8 cellular contexts compared by ENCODE assay signal in the genomic region with DNA sequence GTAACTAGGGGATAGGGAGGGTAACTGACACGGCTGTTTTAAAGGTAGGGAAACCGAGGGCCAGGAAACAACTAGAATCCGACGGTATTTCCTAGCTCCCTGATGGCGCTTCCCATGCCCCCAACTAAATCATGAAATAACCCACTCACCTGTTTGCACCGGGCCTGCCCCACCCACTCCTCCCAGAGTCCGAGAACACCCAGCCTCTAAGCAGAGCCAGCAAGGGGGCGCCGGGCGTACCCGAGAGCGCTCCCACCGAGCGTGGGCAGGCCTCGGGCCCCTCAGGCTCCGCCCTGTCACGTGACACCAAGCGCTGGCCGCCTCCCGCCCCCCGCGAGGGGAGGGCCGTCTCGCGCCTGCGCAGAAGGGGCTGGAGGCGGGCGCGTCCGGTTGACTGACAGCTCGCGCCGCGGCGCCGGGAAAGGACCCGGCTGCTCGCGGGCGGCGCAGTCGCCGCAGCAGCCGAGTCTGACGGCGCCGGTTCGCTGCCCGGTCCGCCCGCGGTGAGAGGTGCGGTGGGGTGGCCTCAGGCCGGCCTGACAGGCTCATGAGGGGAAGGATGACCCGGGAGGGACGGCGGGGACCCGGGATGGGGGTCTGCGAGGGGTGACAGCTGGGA. TPM values are rescaled to one million over a fixed set of nuclear protein-coding genes. Genes with fewer than 3 reads are reported as not detected.
DNase-seq lines count a peak whose midpoint lies in the region; ATAC-seq, FAIRE-seq and TF ChIP-seq lines count a peak whose summit lies in the region.

A gene with protein sequence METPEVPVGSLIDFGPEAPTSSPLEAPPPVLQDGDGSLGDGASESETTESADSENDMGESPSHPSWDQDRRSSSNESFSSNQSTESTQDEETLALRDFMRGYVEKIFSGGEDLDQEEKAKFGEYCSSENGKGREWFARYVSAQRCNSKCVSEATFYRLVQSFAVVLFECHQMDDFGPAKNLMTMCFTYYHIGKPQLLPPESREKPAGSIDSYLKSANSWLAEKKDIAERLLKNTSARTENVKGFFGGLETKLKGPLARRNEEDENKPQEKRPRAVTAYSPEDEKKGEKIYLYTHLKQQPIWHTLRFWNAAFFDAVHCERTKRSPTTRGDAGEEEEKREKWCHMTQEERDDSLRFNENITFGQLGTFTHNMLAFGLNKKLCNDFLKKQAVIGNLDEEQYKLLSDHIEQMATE (plus strand): TSS at position 447 of the 619 bp plus-strand sequence. CDS start 39,277 bp downstream, outside the sequence.

- H3K4me1 Mint-ChIP-seq in T-helper 1 cell treated with Interleukin-12 subunit alpha and Interleukin-12 subunit beta and Interleukin-4 antibody, amounts not matched to agents 30 μg/mL and 1 μg/mL, for 36 hours (ENCODE audit: low read depth), result peaks cover 33% of the 10 kb centered on the region

- DNase-seq in GM12892 (ENCODE audit: insufficient read length) (peak; percentile 93), NCI-H1436 treated with DMSO at 0.1 percent for 48 hours (lab: John Stamatoyannopoulos, UW) (peak; percentile 44), right atrium auricular region (ENCODE audit: low spot score) (peak; percentile 92), putamen (ENCODE audit: low spot score) (peak; percentile 96), urothelium cell line (ENCODE audit: low spot score) (peak; percentile 98)

- peak within 1 kb of the TSS; percentile 70 to 85 for H3K4me3 ChIP-seq in right atrium auricular region

- no peaks in the 10 kb centered on the region for H3K9me3 Mint-ChIP-seq in T-helper 1 cell treated with Interleukin-12 subunit alpha and Interleukin-12 subunit beta and Interleukin-4 antibody, amounts not matched to agents 30 μg/mL and 1 μg/mL, for 36 hours

- peaks cover 0 to 32% of the 10 kb centered on the region in 2 donors for H3K4me1 ChIP-seq in right atrium auricular region

- H3K27me3 ChIP-seq in right atrium auricular region, result no peaks in the 10 kb centered on the region

- peaks cover 6% of the 10 kb centered on the region for H3K36me3 ChIP-seq in right atrium auricular region

- FAIRE-seq in GM12892 (lab: Jason Lieb, UNC), result peak; percentile 97
- no peak for FAIRE-seq in urothelium cell line (lab: Jason Lieb, UNC)

- H3K36me3 Mint-ChIP-seq in T-helper 1 cell treated with Interleukin-12 subunit alpha and Interleukin-12 subunit beta and Interleukin-4 antibody, amounts not matched to agents 30 μg/mL and 1 μg/mL, for 36 hours (ENCODE audit: low read depth), result no peaks in the 10 kb centered on the region

- peak within 1 kb of the TSS; percentile 95 for H3K27ac Mint-ChIP-seq in T-helper 1 cell treated with Interleukin-12 subunit alpha and Interleukin-12 subunit beta and Interleukin-4 antibody, amounts not matched to agents 30 μg/mL and 1 μg/mL, for 36 hours

- peak within 1 kb of the TSS; percentile 91 for H3K4me3 Mint-ChIP-seq in T-helper 1 cell treated with Interleukin-12 subunit alpha and Interleukin-12 subunit beta and Interleukin-4 antibody, amounts not matched to agents 30 μg/mL and 1 μg/mL, for 36 hours

- no peaks in the 10 kb centered on the region for H3K9me3 ChIP-seq in right atrium auricular region

- no peaks in the 10 kb centered on the region for H3K27me3 Mint-ChIP-seq in T-helper 1 cell treated with Interleukin-12 subunit alpha and Interleukin-12 subunit beta and Interleukin-4 antibody, amounts not matched to agents 30 μg/mL and 1 μg/mL, for 36 hours (ENCODE audit: low read depth)

- H3K27ac ChIP-seq in angular gyrus (ENCODE audit: low read depth, low read length), result peak within 1 kb of the TSS; percentile 81
- peak within 1 kb of the TSS; percentile 83 to 88 for H3K27ac ChIP-seq in right atrium auricular region

- ATAC-seq in HG02798 (IDR thresholded peaks at IDR 0.05; ENCODE audit: poor library complexity, unreplicated experiment), result peak; percentile 92

- peak; percentile 72; the same call in 1 of the 2 replicates for TF ChIP-seq POLR2A in GM12892 (IDR thresholded peaks at IDR 0.05; ENCODE audit: low read depth, low read length)

- TF ChIP-seq CTCF in right atrium auricular region (IDR thresholded peaks at IDR 0.05), result peak in 1 of 2 donors; percentile 65

RNA-seq across cellular contexts. Expression of the gene that starts here (rescaled TPM):
- polyA plus RNA-seq in GM12892 (2012; ENCODE audit: missing spikeins), result 3.1 TPM
- total RNA-seq in right atrium auricular region, result 10 to 100 TPM; 12.6 to 14.1 TPM

Comparison
In these comparisons a context has a peak if more than half of its experiments do, and no peak if none do; other contexts are left out.
1. Peak in every context shown above with its lines: DNase-seq, ATAC-seq, H3K4me3 ChIP-seq and H3K27ac ChIP-seq.
2. DNase-seq: peak in every context shown above with its lines; median percentile 98 in urothelium cell line; 96 in putamen; 93 in GM12892; 92 in right atrium auricular region; 44 in NCI-H1436 treated with DMSO at 0.1 percent for 48 hours.